Comparison of ENCODE assay signal across 20 cellular contexts in the genomic region with DNA sequence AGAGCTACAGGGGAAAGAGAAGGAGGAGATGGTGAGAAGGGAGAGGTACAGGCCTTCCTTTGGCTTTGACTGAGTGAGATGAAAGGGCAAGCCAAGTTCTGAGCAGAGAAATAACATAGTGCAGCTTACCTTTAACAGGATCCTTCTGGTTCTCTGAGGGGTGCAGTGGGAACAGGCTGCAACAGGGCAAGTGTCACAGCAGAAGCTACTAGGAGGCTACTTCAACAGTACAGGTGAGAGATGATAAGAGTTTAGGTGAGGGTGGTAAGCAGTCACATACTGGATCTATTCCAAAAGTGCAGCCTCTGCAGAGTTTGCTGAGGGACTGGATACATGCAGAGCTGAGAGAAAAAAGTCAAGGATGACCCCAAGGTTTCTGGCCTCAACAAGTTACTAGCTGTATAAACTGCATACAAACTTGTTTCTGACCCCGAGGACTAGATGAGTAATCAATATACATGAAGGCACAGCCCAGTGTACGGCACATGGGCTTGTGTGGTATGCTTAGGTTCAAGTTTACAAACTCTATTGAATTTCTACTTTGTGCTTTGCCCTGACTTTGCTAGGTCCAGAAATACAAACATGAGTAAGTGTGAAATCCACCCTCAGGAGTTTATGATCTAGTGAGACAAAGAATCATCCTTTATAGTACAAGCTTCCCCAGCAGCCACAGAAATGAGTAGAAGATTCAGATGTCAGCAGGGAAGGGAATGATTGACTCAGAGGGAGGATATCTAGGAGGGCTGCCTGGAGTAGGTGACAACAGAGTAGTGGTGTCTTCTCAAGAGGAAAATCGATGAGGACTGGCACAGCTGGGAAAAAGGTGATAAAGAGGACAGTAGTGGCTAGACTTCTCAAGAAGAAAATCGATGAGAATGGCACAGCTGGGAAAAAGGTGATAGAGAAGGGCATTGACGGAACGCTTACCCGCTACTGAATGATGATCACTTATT.
DNase-seq lines count a peak whose midpoint lies in the region; ATAC-seq, FAIRE-seq and TF ChIP-seq lines count a peak whose summit lies in the region.
"Had no signal": no experiment of that assay in that cellular context is flagged by ENCODE, and none has a peak within 500 bp of the region (broad histone marks: within the 10 kb centered on the region; RNA-seq: fewer than 3 reads in every experiment).

No MANE protein-coding gene starts in this region.

- H2BK5ac ChIP-seq in H1 (ENCODE audit: low read depth, low read length) = no peak overlapping the region

- no peaks in the 10 kb centered on the region for H3K4me1 Mint-ChIP-seq in natural killer cell

- no peaks in the 10 kb centered on the region for H3K23me2 ChIP-seq in H1 (ENCODE audit: low read depth, low read length)

- H3K4me3 Mint-ChIP-seq in natural killer cell = no peak overlapping the region
- H3K4me3 Mint-ChIP-seq: CD8-positive, alpha-beta T cell; H9 had no signal

- no peak for TF ChIP-seq CTCF in HepG2 (CRISPR knock-in tag; IDR thresholded peaks at IDR 0.05)
- TF ChIP-seq CTCF in right lobe of liver (IDR thresholded peaks at IDR 0.05) = no peak
- TF ChIP-seq CTCF in RWPE2 (IDR thresholded peaks at IDR 0.05; ENCODE audit: poor library complexity, severe bottlenecking) = no peak
- no peak for TF ChIP-seq CTCF in H1 (IDR thresholded peaks at IDR 0.05; ENCODE audit: control extremely low read depth in 1 of 3, insufficient read depth in 1 of 3, low read depth in 1 of 3, low read length in 3 of 3)
- no peak for TF ChIP-seq CTCF in keratinocyte (optimal IDR thresholded peaks at IDR 0.05 in 1 of 3, IDR thresholded peaks at IDR 0.05 in 1 of 3, conservative IDR thresholded peaks at IDR 0.05 in 1 of 3; ENCODE audit: extremely low read depth in 1 of 3, insufficient read depth in 2 of 3, low read length in 3 of 3)
- TF ChIP-seq CTCF in natural killer cell (IDR thresholded peaks at IDR 0.05) = no peak

- H3K4me2 ChIP-seq in HepG2 (ENCODE audit: low read depth, low read length) = no peak overlapping the region
- no peak overlapping the region for H3K4me2 ChIP-seq in H1 (ENCODE audit: insufficient read depth in 1 of 2, low read depth in 2 of 2, low read length in 2 of 2)
- H3K4me2 ChIP-seq in keratinocyte (ENCODE audit: control insufficient read depth, extremely low read depth, insufficient read depth, low read depth, low read length) = no peak overlapping the region
- H3K4me2 ChIP-seq: BLaER1, KMS-11 had no signal

- H3K9ac ChIP-seq in HepG2 (ENCODE audit: insufficient read depth, low read depth, low read length) = no peak overlapping the region
- no peak overlapping the region for H3K9ac ChIP-seq in H1 (replicated peaks in 1 of 4; ENCODE audit: extremely low read depth in 1 of 4, low read depth in 3 of 4, low read length in 3 of 4)
- no peak overlapping the region for H3K9ac ChIP-seq in keratinocyte (ENCODE audit: control insufficient read depth, extremely low read depth, insufficient read depth, low read length)
- H3K9ac ChIP-seq: BLaER1, KMS-11 had no signal

- no peak overlapping the region for H4K91ac ChIP-seq in H1 (replicated peaks; ENCODE audit: insufficient read length, low read length)

- no peak overlapping the region for H3K23ac ChIP-seq in H1 (ENCODE audit: insufficient read length)

- TF ChIP-seq POLR2A in HepG2 (IDR thresholded peaks at IDR 0.05; ENCODE audit: insufficient read depth in 1 of 2, low read depth in 2 of 2, low read length in 2 of 2) = no peak
- TF ChIP-seq POLR2A in right lobe of liver (IDR thresholded peaks at IDR 0.05) = no peak
- no peak for TF ChIP-seq POLR2A in H1 (IDR thresholded peaks at IDR 0.05; ENCODE audit: control extremely low read depth in 1 of 2, low read depth in 2 of 2, low read length in 2 of 2)

- H4K20me1 ChIP-seq in HepG2 (ENCODE audit: insufficient read depth, low read length) (no peaks in the 10 kb centered on the region), H1 (replicated peaks in 1 of 2; ENCODE audit: control insufficient read depth in 1 of 2, insufficient read depth in 2 of 2, low read length in 2 of 2) (no peaks in the 10 kb centered on the region), keratinocyte (ENCODE audit: control insufficient read depth, extremely low read depth, insufficient read depth, low read length) (no peaks in the 10 kb centered on the region)
- H4K20me1 ChIP-seq: BLaER1 had no signal

- H3K27ac Mint-ChIP-seq in natural killer cell = no peak overlapping the region
- H3K27ac Mint-ChIP-seq: CD8-positive, alpha-beta T cell; H9 had no signal

- no peak overlapping the region for H3K4ac ChIP-seq in H1 (replicated peaks; ENCODE audit: insufficient read length, low read depth, low read length)

- H3K14ac ChIP-seq in H1 (ENCODE audit: insufficient read length) = no peak overlapping the region

- H2BK12ac ChIP-seq in H1 (ENCODE audit: low read depth, low read length) = no peak overlapping the region; the same call in 1 of the 2 replicates

- H3K9me1 ChIP-seq in keratinocyte (ENCODE audit: control insufficient read depth, extremely low read depth, insufficient read depth, low read length) = no peaks in the 10 kb centered on the region

- CTCF ChIA-PET in HepG2 (lab: Yijun Ruan, JAX; ENCODE audit: low intra/inter-chr PET ratio, low total read pairs) = no interaction called here
- CTCF ChIA-PET in H1 (lab: Charles Lee; ENCODE audit: partially characterized antibody) = interaction anchor here (0.9 to 1.4 kb wide), 4 partner anchors 16 to 174 kb away, joined by 3 to 4 read pairs (median 3); no protein-coding TSS in a partner anchor

- H2AK5ac ChIP-seq in H1 (ENCODE audit: low read depth, low read length) = no peak overlapping the region

- H3K27me3 ChIP-seq in HepG2 (ENCODE audit: control insufficient read depth in 1 of 2, insufficient read depth in 2 of 2, low read length in 2 of 2) (no peaks in the 10 kb centered on the region; a peak in 1 of 5 replicates), right lobe of liver (no peaks in the 10 kb centered on the region), RWPE2 (ENCODE audit: insufficient read depth, poor library complexity, severe bottlenecking) (no peaks in the 10 kb centered on the region), H1 (replicated peaks in 1 of 4; ENCODE audit: control insufficient read depth in 3 of 4, extremely low read depth in 1 of 4, insufficient read depth in 3 of 4, low read length in 3 of 4) (no peaks in the 10 kb centered on the region), keratinocyte (ENCODE audit: control insufficient read depth, extremely low read depth, insufficient read depth, low read length) (no peaks in the 10 kb centered on the region)
- H3K27me3 ChIP-seq: BLaER1 had no signal

- H2AFZ ChIP-seq in HepG2 (ENCODE audit: low read length) = no peak overlapping the region
- H2AFZ ChIP-seq in H1 (ENCODE audit: low read length) = no peak overlapping the region
- no peak overlapping the region for H2AFZ ChIP-seq in keratinocyte (ENCODE audit: control insufficient read depth, low read length)

- H3K36me3 ChIP-seq in HepG2 (replicated peaks in 1 of 2; ENCODE audit: control insufficient read depth in 1 of 2, insufficient read depth in 2 of 2, low read length in 2 of 2) (no peaks in the 10 kb centered on the region), right lobe of liver (no peaks in the 10 kb centered on the region), RWPE2 (ENCODE audit: low read depth) (no peaks in the 10 kb centered on the region), H1 (ENCODE audit: control insufficient read depth in 2 of 4, insufficient read depth in 4 of 4, low read length in 3 of 4) (no peaks in the 10 kb centered on the region), keratinocyte (ENCODE audit: control insufficient read depth in 2 of 2, extremely low read depth in 1 of 2, insufficient read depth in 2 of 2, low read length in 2 of 2) (no peaks in the 10 kb centered on the region)
- H3K36me3 ChIP-seq: BLaER1 had no signal

- DNase-seq in HepG2 (ENCODE audit: low spot score) (no peak), right lobe of liver (no peak), RWPE2 (ENCODE audit: low spot score) (no peak), H1 (ENCODE audit: low read depth in 1 of 2, low spot score in 2 of 2) (no peak), keratinocyte (ENCODE audit: low read depth, low spot score) (no peak), natural killer cell (no peak), NCI-H510A (lab: John Stamatoyannopoulos, UW) (no peak), COR-L47 (lab: John Stamatoyannopoulos, UW) (no peak)
- DNase-seq: Caco-2; CD8-positive, alpha-beta T cell; DMS153; DMS79; GDM1; GOT3; H9 had no signal

- 0 out of 2 replicates have a peak overlapping the region, but pooled peaks have one; percentile 76 for H3K18ac ChIP-seq in H1 (ENCODE audit: extremely low read depth, low read length)

- no peak for FAIRE-seq in HepG2 (lab: Jason Lieb, UNC)
- FAIRE-seq in H1 (lab: Jason Lieb, UNC) = no peak
- peak; percentile 77 for FAIRE-seq in keratinocyte (lab: Jason Lieb, UNC)
- FAIRE-seq: A204.1, GM12892, GM18507 had no signal

- H3K27me3 Mint-ChIP-seq in natural killer cell (ENCODE audit: low read depth in 2 of 2) = peaks cover 10 to 29% of the 10 kb centered on the region in 2 donors

- TF ChIP-seq EP300 in HepG2 (IDR thresholded peaks at IDR 0.05; ENCODE audit: low read depth in 2 of 2, low read length in 2 of 2) (no peak), HepG2 (CRISPR knock-in tag; IDR thresholded peaks at IDR 0.05; ENCODE audit: borderline replicate concordance) (no peak), H1 (IDR thresholded peaks at IDR 0.05; ENCODE audit: borderline replicate concordance in 1 of 2, low read depth in 2 of 2, low read length in 2 of 2) (no peak)

- H3K79me2 ChIP-seq in HepG2 (ENCODE audit: insufficient read depth, low read length) = no peaks in the 10 kb centered on the region
- no peaks in the 10 kb centered on the region for H3K79me2 ChIP-seq in H1 (ENCODE audit: control insufficient read depth in 1 of 2, insufficient read depth in 2 of 2, low read length in 2 of 2)
- H3K79me2 ChIP-seq in keratinocyte (ENCODE audit: control insufficient read depth, insufficient read depth, low read length) = no peaks in the 10 kb centered on the region

- no peaks in the 10 kb centered on the region for H3K4me1 ChIP-seq in HepG2 (ENCODE audit: insufficient read depth, low read length)
- no peaks in the 10 kb centered on the region for H3K4me1 ChIP-seq in right lobe of liver
- no peaks in the 10 kb centered on the region for H3K4me1 ChIP-seq in RWPE2 (ENCODE audit: insufficient read depth, poor library complexity, severe bottlenecking)
- peaks cover 6 to 10% (median 7%) of the 10 kb centered on the region in 4 experiments; a peak in 6 of 7 replicates for H3K4me1 ChIP-seq in H1 (replicated peaks in 1 of 4; ENCODE audit: control insufficient read depth in 3 of 4, insufficient read depth in 4 of 4, low read length in 3 of 4)
- peaks cover 9% of the 10 kb centered on the region for H3K4me1 ChIP-seq in keratinocyte (ENCODE audit: control insufficient read depth, extremely low read depth, insufficient read depth, low read length)
- H3K4me1 ChIP-seq: BLaER1, Caco-2 had no signal

- H3K27ac ChIP-seq in HepG2 (ENCODE audit: extremely low read length, insufficient read depth, low read length) (no peak overlapping the region), right lobe of liver (no peak overlapping the region), RWPE2 (ENCODE audit: poor library complexity, severe bottlenecking) (no peak overlapping the region), H1 (ENCODE audit: low read depth, low read length) (no peak overlapping the region), keratinocyte (ENCODE audit: control insufficient read depth, insufficient read depth, low read length) (no peak overlapping the region)
- H3K27ac ChIP-seq: BLaER1, KMS-11 had no signal

- no TSS peak for BruUV-seq in HepG2 (replicated peaks; lab: Mats Ljungman, UMichigan)

- ATAC-seq in HepG2 (no peak), right lobe of liver (no peak), RWPE2 (ENCODE audit: low read depth) (peak; percentile 59; the same call in 2 of the 3 replicates), natural killer cell (no peak)
- ATAC-seq: CD8-positive, alpha-beta T cell had no signal

- H3K36me3 Mint-ChIP-seq in natural killer cell = no peaks in the 10 kb centered on the region
- H3K36me3 Mint-ChIP-seq: CD8-positive, alpha-beta T cell had no signal

- H3K9me3 ChIP-seq in HepG2 (ENCODE audit: low read length) (no peaks in the 10 kb centered on the region), right lobe of liver (no peaks in the 10 kb centered on the region), RWPE2 (ENCODE audit: severe bottlenecking) (no peaks in the 10 kb centered on the region), H1 (ENCODE audit: insufficient read depth in 2 of 2, low read depth in 1 of 2, low read length in 1 of 2) (peaks cover 7 to 10% of the 10 kb centered on the region in 2 experiments; a peak in 2 of 4 replicates), keratinocyte (ENCODE audit: control insufficient read depth, low read depth, low read length) (no peaks in the 10 kb centered on the region)

- no peak overlapping the region for H4K8ac ChIP-seq in H1 (ENCODE audit: extremely low read depth, insufficient read depth, low read length)

- dilution Hi-C loops in keratinocyte (cut with MboI; ENCODE audit: extremely low pct_ligation_motif_present, low sequenced_read_pairs) = no loop called here

- H3K9me3 Mint-ChIP-seq in natural killer cell = peaks cover 0 to 2% of the 10 kb centered on the region in 2 donors

- H3K56ac ChIP-seq in H1 (replicated peaks; ENCODE audit: insufficient read length, low read depth, low read length) = no peak overlapping the region

- intact Hi-C loops in HepG2 (cut with micrococcal nuclease; ENCODE audit: unreplicated experiment) (no loop called here), right lobe of liver (cut with DNase I) (no loop called here), natural killer cell (cut with micrococcal nuclease) (no loop called here)

- H2BK15ac ChIP-seq in H1 (ENCODE audit: low read length) = 0 out of 2 replicates have a peak overlapping the region, but pooled peaks have one; percentile 65

- H2BK120ac ChIP-seq in H1 (replicated peaks; ENCODE audit: low read depth, low read length) = no peak overlapping the region

- in situ Hi-C loops in HepG2 (cut with HindIII; ENCODE audit: extremely low pct_ligation_motif_present, low pct_unique_long_range_greater_than_20kb) = no loop called here

- no peaks in the 10 kb centered on the region for H3K79me1 ChIP-seq in H1 (ENCODE audit: low read depth, low read length)

- no peak overlapping the region for H3K4me3 ChIP-seq in HepG2 (replicated peaks in 1 of 3; ENCODE audit: insufficient read depth in 1 of 3, low read depth in 2 of 3, low read length in 3 of 3)
- no peak overlapping the region for H3K4me3 ChIP-seq in right lobe of liver
- H3K4me3 ChIP-seq in RWPE2 (ENCODE audit: severe bottlenecking) = no peak overlapping the region
- no peak overlapping the region for H3K4me3 ChIP-seq in H1 (ENCODE audit: extremely low read depth in 1 of 4, insufficient read depth in 2 of 4, low read depth in 3 of 4, low read length in 4 of 4)
- H3K4me3 ChIP-seq in keratinocyte (ENCODE audit: control insufficient read depth in 2 of 3, extremely low read depth in 1 of 3, insufficient read depth in 2 of 3, low read depth in 1 of 3, low read length in 3 of 3) = no peak overlapping the region
- H3K4me3 ChIP-seq: BLaER1 had no signal

- 43% methylated on average over 7 of the region's 7 CpGs for WGBS in HepG2 (ENCODE audit: low lambda C conversion rate)
- WGBS in right lobe of liver (ENCODE audit: insufficient coverage, low coverage, low lambda C conversion rate, missing lambda C conversion rate) = 82% methylated on average over 7 of the region's 7 CpGs
- 91% methylated on average over 7 of the region's 7 CpGs; no CpG with 5 or more reads in 1 of the 2 experiments for WGBS in H1 (ENCODE audit: extremely low coverage in 1 of 2, insufficient coverage in 1 of 2, insufficient read length in 1 of 2, insufficient replicate concordance in 2 of 2, low coverage in 1 of 2, low lambda C conversion rate in 2 of 2, missing lambda C conversion rate in 1 of 2), 2 experiments

- H2BK20ac ChIP-seq in H1 (ENCODE audit: low read length) = no peak overlapping the region

- no peak for TF ChIP-seq RAD21 in HepG2 (CRISPR knock-in tag; IDR thresholded peaks at IDR 0.05)
- no peak for TF ChIP-seq RAD21 in H1 (IDR thresholded peaks at IDR 0.05 in 1 of 2, conservative IDR thresholded peaks at IDR 0.05 in 1 of 2; ENCODE audit: low read depth in 2 of 2, low read length in 2 of 2)

- no peak overlapping the region for H4K5ac ChIP-seq in H1 (ENCODE audit: insufficient read length, low read depth, low read length)

- POLR2A ChIA-PET in HepG2 (lab: Yijun Ruan, JAX) = no interaction called here
- POLR2A ChIA-PET in H1 (lab: Charles Lee; ENCODE audit: partially characterized antibody) = interaction anchor here (1.3 kb wide), 1 partner anchor 16 kb away, joined by 4 read pairs; no protein-coding TSS in a partner anchor
